In genomic region chrX:129115104-129115503, GRCh38 we compare ENCODE assay signal across 9 cellular contexts.
DNase-seq lines count a peak whose midpoint lies in the region; ATAC-seq and TF ChIP-seq lines count a peak whose summit lies in the region.
"Had no signal": no experiment of that assay in that cellular context is flagged by ENCODE, and none has a peak within 500 bp of the region (broad histone marks: within the 10 kb centered on the region; RNA-seq: fewer than 3 reads in every experiment).

No MANE protein-coding gene starts in this region.

- H3K27ac Mint-ChIP-seq in activated CD8-positive, alpha-beta T cell treated with anti-CD3 and anti-CD28 coated beads for 36 hours = no peak overlapping the region
- H3K27ac Mint-ChIP-seq in nephron progenitor cell = no peak overlapping the region

- WGBS in right cardiac atrium = 50% methylated on average over 1 of the region's 1 CpG
- 17 to 71% methylated on average over 1 of the region's 1 CpG for WGBS in lower leg skin, 2 donors

- no peak overlapping the region for H3K4me3 Mint-ChIP-seq in activated CD8-positive, alpha-beta T cell treated with anti-CD3 and anti-CD28 coated beads for 36 hours
- no peak overlapping the region for H3K4me3 Mint-ChIP-seq in nephron progenitor cell

- no peaks in the 10 kb centered on the region for H3K4me1 ChIP-seq in right cardiac atrium (ENCODE audit: control insufficient read depth, insufficient read depth, low read length)
- H3K4me1 ChIP-seq: BLaER1 had no signal

- no peaks in the 10 kb centered on the region for H3K9me3 Mint-ChIP-seq in activated CD8-positive, alpha-beta T cell treated with anti-CD3 and anti-CD28 coated beads for 36 hours
- H3K9me3 Mint-ChIP-seq in nephron progenitor cell = no peaks in the 10 kb centered on the region

- TF ChIP-seq CTCF in LNCaP clone FGC (IDR thresholded peaks at IDR 0.05; ENCODE audit: control insufficient read depth, extremely low read depth, insufficient read depth) (peak; percentile 29; the same call in 1 of the 2 replicates), nephron progenitor cell (IDR thresholded peaks at IDR 0.05) (peak; percentile 42), lower leg skin (IDR thresholded peaks at IDR 0.05) (no peak)
- no peak for TF ChIP-seq CTCF in activated CD8-positive, alpha-beta T cell treated with anti-CD3 and anti-CD28 coated beads for 36 hours (IDR thresholded peaks at IDR 0.05)

- H3K27ac ChIP-seq in right cardiac atrium (ENCODE audit: low read length) = no peak overlapping the region
- H3K27ac ChIP-seq: BLaER1 had no signal

- H3K4me1 Mint-ChIP-seq in activated CD8-positive, alpha-beta T cell treated with anti-CD3 and anti-CD28 coated beads for 36 hours (ENCODE audit: low read depth) = no peaks in the 10 kb centered on the region
- H3K4me1 Mint-ChIP-seq in nephron progenitor cell = peaks cover 73% of the 10 kb centered on the region

- no peaks in the 10 kb centered on the region for H3K36me3 Mint-ChIP-seq in activated CD8-positive, alpha-beta T cell treated with anti-CD3 and anti-CD28 coated beads for 36 hours (ENCODE audit: low read depth)
- no peaks in the 10 kb centered on the region for H3K36me3 Mint-ChIP-seq in nephron progenitor cell (ENCODE audit: low read depth)

- no peaks in the 10 kb centered on the region for H3K9me3 ChIP-seq in right cardiac atrium (ENCODE audit: control insufficient read depth, low read length)
- H3K9me3 ChIP-seq: BLaER1 had no signal

- CTCF ChIA-PET in activated CD8-positive, alpha-beta T cell treated with anti-CD3 and anti-CD28 coated beads for 36 hours (lab: Charles Lee) = interaction anchor here (1.2 kb wide), 1 partner anchor 101 kb away, joined by 3 read pairs; no protein-coding TSS in a partner anchor

- intact Hi-C loops in activated CD8-positive, alpha-beta T cell treated with anti-CD3 and anti-CD28 coated beads for 36 hours (cut with micrococcal nuclease) = no loop called here
- intact Hi-C loops in right cardiac atrium (cut with DNase I) = no loop called here
- intact Hi-C loops in lower leg skin (cut with DNase I; ENCODE audit: low total_unique reads) = no loop called here

- no peak for TF ChIP-seq POLR2A in lower leg skin (IDR thresholded peaks at IDR 0.05)

- H3K27me3 ChIP-seq in right cardiac atrium (ENCODE audit: control insufficient read depth, insufficient read depth) = no peaks in the 10 kb centered on the region

- no peaks in the 10 kb centered on the region for H3K27me3 Mint-ChIP-seq in activated CD8-positive, alpha-beta T cell treated with anti-CD3 and anti-CD28 coated beads for 36 hours
- no peaks in the 10 kb centered on the region for H3K27me3 Mint-ChIP-seq in nephron progenitor cell (ENCODE audit: low read depth, poor library complexity)

- peak; percentile 95 for ATAC-seq in GM21576 (IDR thresholded peaks at IDR 0.05; ENCODE audit: unreplicated experiment)
- ATAC-seq in activated CD8-positive, alpha-beta T cell treated with anti-CD3 and anti-CD28 coated beads for 36 hours = no peak
- no peak for ATAC-seq in right cardiac atrium

- DNase-seq in NCI-H526 (lab: John Stamatoyannopoulos, UW) (peak; percentile 4 to 60), NCI-H526 treated with DMSO at 0.1 percent for 48 hours (lab: John Stamatoyannopoulos, UW) (no peak), LNCaP clone FGC (ENCODE audit: low read depth) (peak; percentile 21), nephron progenitor cell (peak; percentile 38), right cardiac atrium (no peak), lower leg skin (ENCODE audit: low spot score in 2 of 2) (no peak)
- peak; percentile 46 for DNase-seq in activated CD8-positive, alpha-beta T cell treated with anti-CD3 and anti-CD28 coated beads for 36 hours

- POLR2A ChIA-PET in activated CD8-positive, alpha-beta T cell treated with anti-CD3 and anti-CD28 coated beads for 36 hours (lab: Charles Lee) = no interaction called here

- H3K4me3 ChIP-seq in LNCaP clone FGC (ENCODE audit: low read depth, low read length) (no peak overlapping the region), right cardiac atrium (ENCODE audit: low read length) (no peak overlapping the region), lower leg skin (ENCODE audit: low read depth, poor library complexity, severe bottlenecking) (no peak overlapping the region)
- H3K4me3 ChIP-seq: BLaER1 had no signal

Comparison
In these comparisons a context has a peak if more than half of its experiments do, and no peak if none do; other contexts are left out.
1. DNase-seq: peak in NCI-H526 (2 of 2), LNCaP clone FGC (single experiment), activated CD8-positive, alpha-beta T cell treated with anti-CD3 and anti-CD28 coated beads for 36 hours (single experiment) and nephron progenitor cell (single experiment); none in NCI-H526 treated with DMSO at 0.1 percent for 48 hours (single experiment), right cardiac atrium (0 of 3) and lower leg skin (0 of 2).
2. CTCF ChIP-seq: peak in LNCaP clone FGC (single experiment) and nephron progenitor cell (single experiment); none in activated CD8-positive, alpha-beta T cell treated with anti-CD3 and anti-CD28 coated beads for 36 hours (single experiment) and lower leg skin (0 of 3).